In the genomic region with DNA sequence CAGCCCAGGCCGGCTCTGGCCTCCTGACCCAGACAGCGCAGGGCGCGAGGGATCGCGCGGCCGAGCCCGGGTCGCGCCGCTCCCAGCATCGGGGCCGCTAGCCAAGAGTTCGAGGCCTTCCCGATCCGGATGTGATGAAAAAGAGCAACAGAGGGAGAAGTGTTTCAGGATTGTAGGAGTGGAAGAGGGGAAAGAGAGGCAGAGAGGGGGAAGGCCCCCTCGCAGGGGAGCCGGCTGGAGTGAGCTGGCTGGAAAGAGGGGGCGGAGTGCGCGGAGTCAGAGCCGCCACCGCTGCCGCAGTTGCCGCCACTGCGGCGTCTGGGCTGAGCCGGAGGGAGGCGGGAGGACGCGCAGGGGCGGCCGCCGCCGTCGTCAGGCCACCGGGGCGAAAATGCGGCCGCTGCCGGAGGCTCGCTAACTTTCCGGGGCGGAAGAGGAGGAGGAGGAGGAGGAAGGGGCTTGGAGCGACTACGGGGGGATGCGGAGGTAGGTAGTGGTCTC, we compare ENCODE assay signal across 8 cellular contexts. TPM values are rescaled to one million over a fixed set of nuclear protein-coding genes. Genes with fewer than 3 reads are reported as not detected.
DNase-seq lines count a peak whose midpoint lies in the region; ATAC-seq, FAIRE-seq and TF ChIP-seq lines count a peak whose summit lies in the region.

No MANE protein-coding gene starts in this region.

- no peaks in the 10 kb centered on the region for H3K9me3 ChIP-seq in HepG2 (ENCODE audit: low read length)

- TF ChIP-seq RAD21 in HepG2 (CRISPR knock-in tag; IDR thresholded peaks at IDR 0.05): no peak

- ATAC-seq in GM19468 (IDR thresholded peaks at IDR 0.05; ENCODE audit: extremely low read depth, unreplicated experiment) (peak; percentile 14), HepG2 (peak; percentile 90)

- H3K36me3 ChIP-seq in HepG2 (replicated peaks in 1 of 2; ENCODE audit: control insufficient read depth in 1 of 2, insufficient read depth in 2 of 2, low read length in 2 of 2): no peaks in the 10 kb centered on the region

- H3K9me3 Mint-ChIP-seq in chondrocyte (ENCODE audit: low read depth): no peaks in the 10 kb centered on the region

- H3K36me3 Mint-ChIP-seq in chondrocyte (ENCODE audit: low read depth): peaks cover 2% of the 10 kb centered on the region

- 2% methylated on average over 42 of the region's 48 CpGs for WGBS in HepG2 (ENCODE audit: low lambda C conversion rate)

- H3K4me2 ChIP-seq in HepG2 (ENCODE audit: low read depth, low read length): peak overlapping the region; percentile 73

- no peak for TF ChIP-seq EP300 in HepG2 (IDR thresholded peaks at IDR 0.05; ENCODE audit: low read depth in 2 of 2, low read length in 2 of 2)
- no peak for TF ChIP-seq EP300 in HepG2 (CRISPR knock-in tag; IDR thresholded peaks at IDR 0.05; ENCODE audit: borderline replicate concordance)

- CTCF ChIA-PET in HepG2 (lab: Yijun Ruan, JAX; ENCODE audit: low intra/inter-chr PET ratio, low total read pairs): no interaction called here

- no peaks in the 10 kb centered on the region for H4K20me1 ChIP-seq in HepG2 (ENCODE audit: insufficient read depth, low read length)

- TF ChIP-seq CTCF in HL-60 (IDR thresholded peaks at IDR 0.05; ENCODE audit: insufficient read depth, low read length): no peak
- TF ChIP-seq CTCF in chondrocyte (IDR thresholded peaks at IDR 0.05): peak; percentile 11
- TF ChIP-seq CTCF in HepG2 (CRISPR knock-in tag; IDR thresholded peaks at IDR 0.05): no peak

- peak overlapping the region; percentile 87 for H3K4me3 Mint-ChIP-seq in chondrocyte (ENCODE audit: unreplicated experiment)

- peak overlapping the region; percentile 77 for H3K4me3 ChIP-seq in HL-60 (replicated peaks; ENCODE audit: insufficient read depth, low read length)
- H3K4me3 ChIP-seq in HepG2 (replicated peaks in 1 of 3; ENCODE audit: insufficient read depth in 1 of 3, low read depth in 2 of 3, low read length in 3 of 3): peak overlapping the region; percentile 4 to 68 (median 50)

- no peak for FAIRE-seq in HepG2 (lab: Jason Lieb, UNC)

- H3K79me2 ChIP-seq in HepG2 (ENCODE audit: insufficient read depth, low read length): no peaks in the 10 kb centered on the region

- peaks cover 19% of the 10 kb centered on the region for H3K4me1 ChIP-seq in HepG2 (ENCODE audit: insufficient read depth, low read length)

- peak overlapping the region; percentile 79 for H3K27ac ChIP-seq in HL-60 (replicated peaks)
- H3K27ac ChIP-seq in HepG2 (ENCODE audit: extremely low read length, insufficient read depth, low read length): no peak overlapping the region

- no peaks in the 10 kb centered on the region for H3K27me3 ChIP-seq in HL-60 (ENCODE audit: insufficient read depth, poor library complexity, severe bottlenecking)
- H3K27me3 ChIP-seq in HepG2 (ENCODE audit: control insufficient read depth in 1 of 2, insufficient read depth in 2 of 2, low read length in 2 of 2): peaks cover 2 to 19% of the 10 kb centered on the region in 2 experiments; a peak in 3 of 5 replicates

- DNase-seq in COR-L47 (lab: John Stamatoyannopoulos, UW) (peak; percentile 14), HL-60 (ENCODE audit: low read depth in 1 of 2, low spot score in 1 of 2) (peak in 1 of 2 experiments; percentile 23), chondrocyte (ENCODE audit: low spot score) (no peak), HepG2 (ENCODE audit: low spot score) (no peak), HT-29 (ENCODE audit: low spot score) (no peak)
- DNase-seq in activated CD4-positive, CD25-positive, alpha-beta regulatory T cell (lab: John Stamatoyannopoulos, UW): peak; percentile 32 to 38 (median 34)
- peak; percentile 43 to 57 (median 49) for DNase-seq in stimulated activated CD4-positive, alpha-beta T cell treated with anti-CD3 and anti-CD28 coated beads, TNF-alpha, amount 100 ng/mL, for 4 hours (ENCODE audit: low read depth in 3 of 3)

- no peaks in the 10 kb centered on the region for H3K27me3 Mint-ChIP-seq in chondrocyte (ENCODE audit: low read depth)

- no peak for TF ChIP-seq POLR2A in HepG2 (IDR thresholded peaks at IDR 0.05; ENCODE audit: insufficient read depth in 1 of 2, low read depth in 2 of 2, low read length in 2 of 2)

- intact Hi-C loops in HepG2 (cut with micrococcal nuclease; ENCODE audit: unreplicated experiment): no loop called here

- POLR2A ChIA-PET in HepG2 (lab: Yijun Ruan, JAX): no interaction called here

- no peak overlapping the region for H3K9ac ChIP-seq in HepG2 (ENCODE audit: insufficient read depth, low read depth, low read length)

- no TSS peak for BruUV-seq in HepG2 (replicated peaks; lab: Mats Ljungman, UMichigan)

- peak overlapping the region; percentile 88 for H3K27ac Mint-ChIP-seq in chondrocyte (ENCODE audit: unreplicated experiment)

- H2AFZ ChIP-seq in HepG2 (ENCODE audit: low read length): no peak overlapping the region

- peaks cover 17% of the 10 kb centered on the region for H3K4me1 Mint-ChIP-seq in chondrocyte (ENCODE audit: low read depth)

- in situ Hi-C loops in HepG2 (cut with HindIII; ENCODE audit: extremely low pct_ligation_motif_present, low pct_unique_long_range_greater_than_20kb): no loop called here

TF ChIP-seq in HepG2, 621 proteins besides CTCF, POLR2A, EP300 and RAD21 (continues in another document):
- TF ChIP-seq DNMT3B (CRISPR knock-in tag; conservative IDR thresholded peaks at IDR 0.05) (no peak), EED (CRISPR knock-in tag; IDR thresholded peaks at IDR 0.05) (0 out of 2 replicates have a peak, but pooled peaks have one; percentile 24), KDM2A (CRISPR knock-in tag; IDR thresholded peaks at IDR 0.05; ENCODE audit: borderline replicate concordance, low read depth) (0 out of 2 replicates have a peak, but pooled peaks have one; percentile 21)
- TF ChIP-seq, protein P1, sequence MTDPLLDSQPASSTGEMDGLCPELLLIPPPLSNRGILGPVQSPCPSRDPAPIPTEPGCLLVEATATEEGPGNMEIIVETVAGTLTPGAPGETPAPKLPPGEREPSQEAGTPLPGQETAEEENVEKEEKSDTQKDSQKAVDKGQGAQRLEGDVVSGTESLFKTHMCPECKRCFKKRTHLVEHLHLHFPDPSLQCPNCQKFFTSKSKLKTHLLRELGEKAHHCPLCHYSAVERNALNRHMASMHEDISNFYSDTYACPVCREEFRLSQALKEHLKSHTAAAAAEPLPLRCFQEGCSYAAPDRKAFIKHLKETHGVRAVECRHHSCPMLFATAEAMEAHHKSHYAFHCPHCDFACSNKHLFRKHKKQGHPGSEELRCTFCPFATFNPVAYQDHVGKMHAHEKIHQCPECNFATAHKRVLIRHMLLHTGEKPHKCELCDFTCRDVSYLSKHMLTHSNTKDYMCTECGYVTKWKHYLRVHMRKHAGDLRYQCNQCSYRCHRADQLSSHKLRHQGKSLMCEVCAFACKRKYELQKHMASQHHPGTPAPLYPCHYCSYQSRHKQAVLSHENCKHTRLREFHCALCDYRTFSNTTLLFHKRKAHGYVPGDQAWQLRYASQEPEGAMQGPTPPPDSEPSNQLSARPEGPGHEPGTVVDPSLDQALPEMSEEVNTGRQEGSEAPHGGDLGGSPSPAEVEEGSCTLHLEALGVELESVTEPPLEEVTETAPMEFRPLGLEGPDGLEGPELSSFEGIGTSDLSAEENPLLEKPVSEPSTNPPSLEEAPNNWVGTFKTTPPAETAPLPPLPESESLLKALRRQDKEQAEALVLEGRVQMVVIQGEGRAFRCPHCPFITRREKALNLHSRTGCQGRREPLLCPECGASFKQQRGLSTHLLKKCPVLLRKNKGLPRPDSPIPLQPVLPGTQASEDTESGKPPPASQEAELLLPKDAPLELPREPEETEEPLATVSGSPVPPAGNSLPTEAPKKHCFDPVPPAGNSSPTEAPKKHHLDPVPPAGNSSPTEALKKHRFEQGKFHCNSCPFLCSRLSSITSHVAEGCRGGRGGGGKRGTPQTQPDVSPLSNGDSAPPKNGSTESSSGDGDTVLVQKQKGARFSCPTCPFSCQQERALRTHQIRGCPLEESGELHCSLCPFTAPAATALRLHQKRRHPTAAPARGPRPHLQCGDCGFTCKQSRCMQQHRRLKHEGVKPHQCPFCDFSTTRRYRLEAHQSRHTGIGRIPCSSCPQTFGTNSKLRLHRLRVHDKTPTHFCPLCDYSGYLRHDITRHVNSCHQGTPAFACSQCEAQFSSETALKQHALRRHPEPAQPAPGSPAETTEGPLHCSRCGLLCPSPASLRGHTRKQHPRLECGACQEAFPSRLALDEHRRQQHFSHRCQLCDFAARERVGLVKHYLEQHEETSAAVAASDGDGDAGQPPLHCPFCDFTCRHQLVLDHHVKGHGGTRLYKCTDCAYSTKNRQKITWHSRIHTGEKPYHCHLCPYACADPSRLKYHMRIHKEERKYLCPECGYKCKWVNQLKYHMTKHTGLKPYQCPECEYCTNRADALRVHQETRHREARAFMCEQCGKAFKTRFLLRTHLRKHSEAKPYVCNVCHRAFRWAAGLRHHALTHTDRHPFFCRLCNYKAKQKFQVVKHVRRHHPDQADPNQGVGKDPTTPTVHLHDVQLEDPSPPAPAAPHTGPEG (CRISPR knock-in tag; IDR thresholded peaks at IDR 0.05): 0 out of 2 replicates have a peak, but pooled peaks have one; percentile 34

RNA-seq across cellular contexts. Expression of a gene that starts 0.3 kb away (rescaled TPM):
- total RNA-seq in chondrocyte: 12.7 to 24.6 TPM (median 15.6 TPM) in 3 replicates
- not detected in 2 replicates for total RNA-seq in HepG2 (2016; rRNA removed; fragmentation: Illumina TruSeq; extraction: Trizol)
- total RNA-seq in HepG2 (2016; cell fraction: cytosol; rRNA removed; fragmentation: Illumina TruSeq; extraction: Trizol; ENCODE audit: low read depth): not detected in 2 replicates
- 0.39 TPM in 1 of 2 replicates, not detected in the other for total RNA-seq in HepG2 (2016; cell fraction: insoluble cytoplasmic fraction; rRNA removed; fragmentation: Illumina TruSeq; extraction: Trizol)
- 0.09 TPM in 1 of 2 replicates, not detected in the other for total RNA-seq in HepG2 (2016; cell fraction: membrane; rRNA removed; fragmentation: Illumina TruSeq; extraction: Trizol)
- not detected in 2 replicates for total RNA-seq in HepG2 (2016; cell fraction: nucleus; rRNA removed; fragmentation: Illumina TruSeq; extraction: Trizol)
- 0.10 and 0.13 TPM in 2 replicates for polyA plus RNA-seq in HepG2 (2011; rRNA removed)
- 0.06 and 0.07 TPM in 2 replicates for polyA plus RNA-seq in HepG2 (2011; cell fraction: cytosol; rRNA removed)
- not detected in 2 replicates for polyA plus RNA-seq in HepG2 (2011; cell fraction: nucleus; rRNA removed)
- polyA plus RNA-seq in HepG2 (2012): 0.19 and 0.21 TPM in 2 replicates
- not detected in 2 replicates for polyA plus RNA-seq in HepG2 (2016; cell fraction: cytosol; fragmentation: Illumina TruSeq; extraction: Trizol; ENCODE audit: low read depth)
- 0.04 TPM in 1 of 2 replicates, not detected in the other for polyA plus RNA-seq in HepG2 (2016; cell fraction: insoluble cytoplasmic fraction; fragmentation: Illumina TruSeq; extraction: Trizol; ENCODE audit: low read depth)
- polyA plus RNA-seq in HepG2 (2016; cell fraction: membrane; fragmentation: Illumina TruSeq; extraction: Trizol; ENCODE audit: low read depth): 0.26 TPM in 1 of 2 replicates, not detected in the other
- polyA plus RNA-seq in HepG2 (2016; cell fraction: nucleus; fragmentation: Illumina TruSeq; extraction: Trizol; ENCODE audit: insufficient read depth, low read depth): not detected in 2 replicates
- polyA minus RNA-seq in HepG2 (2011; rRNA and poly(A)+ RNA removed; ENCODE audit: low replicate concordance): 30.1 TPM in 1 of 2 replicates, not detected in the other
- polyA minus RNA-seq in HepG2 (2011; cell fraction: cytosol; rRNA and poly(A)+ RNA removed): not detected in 2 replicates
- 0.26 TPM in 1 of 2 replicates, not detected in the other for polyA minus RNA-seq in HepG2 (2011; cell fraction: nucleus; rRNA and poly(A)+ RNA removed)
- total RNA-seq in HT-29 (2014; rRNA removed; shearing (Covaris generic)): not detected in 2 replicates

Comparison
In these comparisons a context has a peak if more than half of its experiments do, and no peak if none do; other contexts are left out.
1. DNase-seq: peak in COR-L47 (single experiment), activated CD4-positive, CD25-positive, alpha-beta regulatory T cell (4 of 4) and stimulated activated CD4-positive, alpha-beta T cell treated with anti-CD3 and anti-CD28 coated beads, TNF-alpha, amount 100 ng/mL, for 4 hours (3 of 3); none in chondrocyte (single experiment), HepG2 (single experiment) and HT-29 (single experiment).